Comparison of ENCODE assay signal across 8 cellular contexts in the genomic region with DNA sequence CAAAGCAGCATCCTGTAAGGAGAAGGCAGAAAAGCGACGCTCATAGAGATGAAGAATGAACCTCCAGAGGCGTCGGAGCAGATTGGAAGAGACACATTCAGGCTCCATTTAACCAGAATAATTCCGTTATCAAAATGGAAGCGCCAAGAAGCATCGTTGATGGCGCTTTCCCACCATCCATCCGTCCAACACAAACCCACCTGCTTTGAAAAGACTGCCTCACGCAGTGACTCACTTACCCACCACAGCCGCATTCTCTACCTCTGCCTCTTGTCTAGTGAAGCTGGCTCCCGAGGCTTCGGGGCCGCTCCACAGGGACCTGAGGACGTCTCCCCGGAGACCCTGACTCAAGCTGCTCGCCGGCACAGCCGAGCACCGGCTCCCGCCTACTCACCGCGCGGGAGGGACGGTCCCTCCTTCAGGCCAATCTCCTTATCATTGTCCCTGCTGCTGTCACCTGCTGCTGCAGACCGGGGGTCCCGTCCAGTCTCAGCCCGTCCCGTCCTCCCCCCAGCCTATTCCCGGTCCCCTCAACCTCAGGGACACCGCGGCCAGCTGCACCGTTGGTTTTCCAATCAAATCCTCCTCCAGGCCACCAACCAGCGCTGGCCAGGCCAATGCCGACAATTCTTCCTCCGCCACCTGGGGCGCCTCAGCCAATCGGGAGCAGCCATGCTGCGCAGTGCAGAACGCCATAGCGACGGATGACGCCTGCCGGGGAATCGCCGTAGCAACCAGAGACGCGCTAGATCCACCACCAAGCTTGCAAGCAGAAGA.
A peak's percentile ranks its signal among the peaks of the same experiment; 100 is the strongest.
DNase-seq lines count a peak whose midpoint lies in the region; ATAC-seq, FAIRE-seq and TF ChIP-seq lines count a peak whose summit lies in the region.

A gene with protein sequence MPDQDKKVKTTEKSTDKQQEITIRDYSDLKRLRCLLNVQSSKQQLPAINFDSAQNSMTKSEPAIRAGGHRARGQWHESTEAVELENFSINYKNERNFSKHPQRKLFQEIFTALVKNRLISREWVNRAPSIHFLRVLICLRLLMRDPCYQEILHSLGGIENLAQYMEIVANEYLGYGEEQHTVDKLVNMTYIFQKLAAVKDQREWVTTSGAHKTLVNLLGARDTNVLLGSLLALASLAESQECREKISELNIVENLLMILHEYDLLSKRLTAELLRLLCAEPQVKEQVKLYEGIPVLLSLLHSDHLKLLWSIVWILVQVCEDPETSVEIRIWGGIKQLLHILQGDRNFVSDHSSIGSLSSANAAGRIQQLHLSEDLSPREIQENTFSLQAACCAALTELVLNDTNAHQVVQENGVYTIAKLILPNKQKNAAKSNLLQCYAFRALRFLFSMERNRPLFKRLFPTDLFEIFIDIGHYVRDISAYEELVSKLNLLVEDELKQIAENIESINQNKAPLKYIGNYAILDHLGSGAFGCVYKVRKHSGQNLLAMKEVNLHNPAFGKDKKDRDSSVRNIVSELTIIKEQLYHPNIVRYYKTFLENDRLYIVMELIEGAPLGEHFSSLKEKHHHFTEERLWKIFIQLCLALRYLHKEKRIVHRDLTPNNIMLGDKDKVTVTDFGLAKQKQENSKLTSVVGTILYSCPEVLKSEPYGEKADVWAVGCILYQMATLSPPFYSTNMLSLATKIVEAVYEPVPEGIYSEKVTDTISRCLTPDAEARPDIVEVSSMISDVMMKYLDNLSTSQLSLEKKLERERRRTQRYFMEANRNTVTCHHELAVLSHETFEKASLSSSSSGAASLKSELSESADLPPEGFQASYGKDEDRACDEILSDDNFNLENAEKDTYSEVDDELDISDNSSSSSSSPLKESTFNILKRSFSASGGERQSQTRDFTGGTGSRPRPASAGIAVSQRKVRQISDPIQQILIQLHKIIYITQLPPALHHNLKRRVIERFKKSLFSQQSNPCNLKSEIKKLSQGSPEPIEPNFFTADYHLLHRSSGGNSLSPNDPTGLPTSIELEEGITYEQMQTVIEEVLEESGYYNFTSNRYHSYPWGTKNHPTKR (minus strand): TSS at position 553 of the 777 bp plus-strand sequence. CDS start 16,501 bp downstream, outside the sequence.

- peak within 1 kb of the TSS in 1 of 21 experiments; percentile 32 for H3K27ac ChIP-seq in skin epidermis

- peak; percentile 100 for ATAC-seq in HG02973 (IDR thresholded peaks at IDR 0.05; ENCODE audit: unreplicated experiment)

- DNase-seq in GM18507 (ENCODE audit: extremely low spot score, insufficient read length, low read depth) (peak; percentile 94), NCI-H2107 (lab: John Stamatoyannopoulos, UW) (peak; percentile 58), cardiac fibroblast (ENCODE audit: low read depth in 2 of 2) (peak; percentile 87 to 91), iPS-NIHi7 (ENCODE audit: extremely low spot score) (peak; percentile 99), amniotic stem cell (lab: John Stamatoyannopoulos, UW) (no peak)

- H3K4me3 ChIP-seq in WI38 (ENCODE audit: low read depth, low read length) (peak within 1 kb of the TSS; percentile 57), cardiac fibroblast (replicated peaks in 1 of 2; ENCODE audit: low read depth in 2 of 2, low read length in 2 of 2) (peak within 1 kb of the TSS; percentile 63 to 83), skin epidermis (peak within 1 kb of the TSS; percentile 36 to 63 (median 51))

- peak; percentile 88 for FAIRE-seq in GM18507 (lab: Jason Lieb, UNC)

- TF ChIP-seq CTCF in WI38 (IDR thresholded peaks at IDR 0.05; ENCODE audit: low read depth, low read length) (no peak), cardiac fibroblast (IDR thresholded peaks at IDR 0.05; ENCODE audit: low read depth, low read length) (no peak)
